Comparison of ENCODE assay signal across 1 cellular context in genomic region chrX:29229802-29230201, GRCh38.
TF ChIP-seq lines count a peak whose summit lies in the region.

No MANE protein-coding gene starts in this region.

TF ChIP-seq in IMR-90, 13 proteins besides CTCF, POLR2A, EP300 and RAD21 (continued from another document):
- TF ChIP-seq USF2 (IDR thresholded peaks at IDR 0.05; ENCODE audit: low read depth, low read length) (no peak), FOS (IDR thresholded peaks at IDR 0.05; ENCODE audit: low read depth, low read length) (no peak), CHD1 (IDR thresholded peaks at IDR 0.05; ENCODE audit: low read depth, low read length) (no peak), MAFK (IDR thresholded peaks at IDR 0.05; ENCODE audit: low read depth, low read length) (no peak)
